14 cellular contexts compared by ENCODE assay signal in genomic region chr10:124222298-124223000, GRCh38.
DNase-seq lines count a peak whose midpoint lies in the region; ATAC-seq and TF ChIP-seq lines count a peak whose summit lies in the region.
"Had no signal": no experiment of that assay in that cellular context is flagged by ENCODE, and none has a peak within 500 bp of the region (broad histone marks: within the 10 kb centered on the region; RNA-seq: fewer than 3 reads in every experiment).

No MANE protein-coding gene starts in this region.

- TF ChIP-seq CTCF in ascending aorta (IDR thresholded peaks at IDR 0.05) = no peak
- no peak for TF ChIP-seq CTCF in neural progenitor cell (IDR thresholded peaks at IDR 0.05)

- H3K27ac ChIP-seq in ascending aorta (peak overlapping the region; percentile 70 to 71), neural progenitor cell (no peak overlapping the region)
- H3K27ac ChIP-seq: left lung had no signal

- H3K9me3 ChIP-seq in ascending aorta (no peaks in the 10 kb centered on the region), neural progenitor cell (ENCODE audit: low read depth) (peaks cover 4% of the 10 kb centered on the region)
- H3K9me3 ChIP-seq: left lung, Peyer's patch had no signal

- H3K4me3 ChIP-seq in ascending aorta (peak overlapping the region in 1 of 2 donors; percentile 16), neural progenitor cell (no peak overlapping the region)
- H3K4me3 ChIP-seq: left lung had no signal

- intact Hi-C loops in ascending aorta (cut with DNase I) = no loop called here

- H3K27me3 Mint-ChIP-seq in neural progenitor cell (ENCODE audit: insufficient read depth, low read depth) = no peaks in the 10 kb centered on the region

- no peaks in the 10 kb centered on the region for H3K79me2 ChIP-seq in neural progenitor cell (ENCODE audit: low read depth)

- H4K20me1 ChIP-seq in neural progenitor cell (ENCODE audit: low read depth) = no peaks in the 10 kb centered on the region

- no peak overlapping the region for H3K9ac ChIP-seq in neural progenitor cell

- no peak overlapping the region for H3K4me3 Mint-ChIP-seq in neural progenitor cell
- H3K4me3 Mint-ChIP-seq: CD8-positive, alpha-beta memory T cell had no signal

- no peaks in the 10 kb centered on the region for H3K36me3 ChIP-seq in ascending aorta
- no peaks in the 10 kb centered on the region for H3K36me3 ChIP-seq in neural progenitor cell
- H3K36me3 ChIP-seq: left lung, Peyer's patch had no signal

- H3K27me3 ChIP-seq in ascending aorta (no peaks in the 10 kb centered on the region), neural progenitor cell (no peaks in the 10 kb centered on the region)
- H3K27me3 ChIP-seq: Peyer's patch had no signal

- peak; percentile 33 for ATAC-seq in GM18511 (IDR thresholded peaks at IDR 0.05; ENCODE audit: unreplicated experiment)
- ATAC-seq in HG02678 (IDR thresholded peaks at IDR 0.05; ENCODE audit: unreplicated experiment) = peak; percentile 31
- ATAC-seq: left lung had no signal

- peak overlapping the region; percentile 63 for H3K27ac Mint-ChIP-seq in neural progenitor cell
- H3K27ac Mint-ChIP-seq: CD8-positive, alpha-beta memory T cell had no signal

- peaks cover 5% of the 10 kb centered on the region for H3F3A ChIP-seq in neural progenitor cell (ENCODE audit: low read depth)

- DNase-seq in ascending aorta (ENCODE audit: low spot score in 2 of 2) (no peak), neural progenitor cell (ENCODE audit: low spot score) (no peak), AG08396 (ENCODE audit: low spot score) (no peak), kidney tubule cell (ENCODE audit: low spot score) (no peak), NCI-H526 (lab: John Stamatoyannopoulos, UW) (no peak), NCI-H2227 (lab: John Stamatoyannopoulos, UW; ENCODE audit: unreplicated experiment) (no peak)
- DNase-seq: CD8-positive, alpha-beta memory T cell; central memory CD4-positive, alpha-beta T cell; HCEC 1CT; left lung; NCI-H1694 treated with DMSO at 0.1 percent for 48 hours had no signal

- H2AFZ ChIP-seq in neural progenitor cell (replicated peaks) = peak overlapping the region; percentile 40

- no peaks in the 10 kb centered on the region for H3K36me3 Mint-ChIP-seq in neural progenitor cell
- H3K36me3 Mint-ChIP-seq: CD8-positive, alpha-beta memory T cell had no signal

- H3K9me3 Mint-ChIP-seq in neural progenitor cell = peaks cover 18% of the 10 kb centered on the region

- H3K4me2 ChIP-seq in neural progenitor cell = no peak overlapping the region

- H3K4me1 Mint-ChIP-seq in neural progenitor cell = peaks cover 16% of the 10 kb centered on the region

- H3K4me1 ChIP-seq in ascending aorta (peaks cover 16 to 47% of the 10 kb centered on the region in 2 donors), neural progenitor cell (peaks cover 3% of the 10 kb centered on the region)
